In the genomic region with DNA sequence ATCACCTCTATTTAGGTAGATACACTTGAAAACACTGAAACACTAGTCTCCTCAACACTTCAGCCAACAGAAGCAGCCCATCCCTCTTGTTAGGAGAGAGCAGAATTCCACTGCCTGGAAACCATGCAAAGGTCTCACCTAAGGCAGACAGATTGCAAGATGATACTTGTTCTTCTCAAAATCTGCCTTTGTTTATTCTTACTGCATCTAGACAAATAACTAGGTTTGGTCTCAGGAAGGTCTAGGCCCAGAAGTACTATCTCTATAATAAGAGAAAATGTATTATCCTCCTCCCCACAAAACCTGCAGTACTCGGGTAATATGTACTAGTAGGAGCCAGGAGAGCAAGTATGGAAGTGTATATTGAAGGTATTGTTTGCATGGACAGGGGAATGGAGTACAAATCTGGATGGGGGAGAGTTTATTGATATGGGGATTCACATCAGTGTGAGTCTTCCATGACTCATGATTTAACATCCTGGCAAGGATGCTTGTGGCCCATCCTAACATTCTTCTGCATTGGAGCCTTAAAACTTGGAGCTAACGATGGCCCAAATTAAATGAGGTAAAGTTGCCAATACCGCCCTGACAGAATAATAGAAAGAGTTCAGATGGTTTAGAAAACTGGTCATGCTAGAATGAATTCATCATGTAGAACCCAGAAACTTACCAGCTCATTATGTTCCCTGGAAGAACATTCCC, we compare ENCODE assay signal across 21 cellular contexts.
DNase-seq lines count a peak whose midpoint lies in the region; ATAC-seq and TF ChIP-seq lines count a peak whose summit lies in the region.
"Had no signal": no experiment of that assay in that cellular context is flagged by ENCODE, and none has a peak within 500 bp of the region (broad histone marks: within the 10 kb centered on the region; RNA-seq: fewer than 3 reads in every experiment).

No MANE protein-coding gene starts in this region.

- H2AFZ ChIP-seq in osteoblast (ENCODE audit: low read length), result no peak overlapping the region

- intact Hi-C loops in activated CD8-positive, alpha-beta T cell treated with anti-CD3 and anti-CD28 coated beads for 36 hours (cut with micrococcal nuclease), result no loop called here

- no peak overlapping the region for H3K4me3 ChIP-seq in epithelial cell of esophagus (ENCODE audit: low read length)
- H3K4me3 ChIP-seq in osteoblast (ENCODE audit: insufficient read depth, low read length), result no peak overlapping the region
- H3K4me3 ChIP-seq: cardiac muscle cell, GM12878 had no signal

- no peaks in the 10 kb centered on the region for H3K4me1 Mint-ChIP-seq in activated CD8-positive, alpha-beta T cell treated with anti-CD3 and anti-CD28 coated beads for 36 hours (ENCODE audit: low read depth)
- H3K4me1 Mint-ChIP-seq: IgD-negative memory B cell had no signal

- ATAC-seq in stimulated activated naive CD8-positive, alpha-beta T cell treated with anti-CD3 and anti-CD28 coated beads, Interleukin-15, Interleukin-2, amounts not matched to agents 100 U/mL and 50 U/mL, for 24 hours, result no peak
- ATAC-seq in HG03469 (IDR thresholded peaks at IDR 0.05; ENCODE audit: unreplicated experiment), result no peak
- ATAC-seq in activated CD8-positive, alpha-beta T cell treated with anti-CD3 and anti-CD28 coated beads for 36 hours, result no peak
- ATAC-seq: effector memory CD8-positive, alpha-beta T cell; GM12878 had no signal

- H3K36me3 ChIP-seq in osteoblast (ENCODE audit: insufficient read depth, low read length), result no peaks in the 10 kb centered on the region
- H3K36me3 ChIP-seq: cardiac muscle cell had no signal

- H3K27ac Mint-ChIP-seq in activated CD8-positive, alpha-beta T cell treated with anti-CD3 and anti-CD28 coated beads for 36 hours, result no peak overlapping the region
- H3K27ac Mint-ChIP-seq: effector memory CD8-positive, alpha-beta T cell; H9; IgD-negative memory B cell; T-helper 2 cell treated with Interferon-gamma antibody and Interleukin-4, amounts not matched to agents 5 μg/mL and 100 μg/mL, for 36 hours had no signal

- no peaks in the 10 kb centered on the region for H3K79me2 ChIP-seq in osteoblast (ENCODE audit: insufficient read depth, low read length)

- no peaks in the 10 kb centered on the region for H4K20me1 ChIP-seq in osteoblast (ENCODE audit: insufficient read depth, low read length)

- H3K4me2 ChIP-seq in osteoblast (ENCODE audit: insufficient read depth, low read length), result no peak overlapping the region

- DNase-seq in EH (ENCODE audit: low read depth), result peak; percentile 80
- peak; percentile 63 for DNase-seq in M059J (ENCODE audit: low read depth)
- DNase-seq in epithelial cell of esophagus (ENCODE audit: low read depth), result peak; percentile 61
- DNase-seq in osteoblast (ENCODE audit: insufficient read length, low spot score, missing footprints), result peak; percentile 94
- DNase-seq in globus pallidus (ENCODE audit: low spot score), result no peak
- DNase-seq in stimulated activated naive CD8-positive, alpha-beta T cell treated with anti-CD3 and anti-CD28 coated beads, Interleukin-15, Interleukin-2, amounts not matched to agents 100 U/mL and 50 U/mL, for 24 hours, result no peak
- no peak for DNase-seq in activated CD8-positive, alpha-beta T cell treated with anti-CD3 and anti-CD28 coated beads for 36 hours
- DNase-seq: activated CD4-positive, CD25-positive, alpha-beta regulatory T cell treated with anti-CD3 and anti-CD28 coated beads, Interleukin-2, amount 50 U/mL, for 72 hours; activated naive CD4-positive, alpha-beta T cell treated with Interleukin-2 at 50 U/mL for 16 hours; DND-41; effector memory CD8-positive, alpha-beta T cell; H9; mesendoderm; NCI-H1092 treated with DMSO at 0.1 percent for 48 hours; NCI-H2227 treated with DMSO at 0.1 percent for 48 hours; SHP77 had no signal

- no peak for TF ChIP-seq CTCF in epithelial cell of esophagus (IDR thresholded peaks at IDR 0.05; ENCODE audit: insufficient read depth, low read depth, low read length, missing control alignments)
- TF ChIP-seq CTCF in osteoblast (IDR thresholded peaks at IDR 0.05; ENCODE audit: extremely low read depth, low read depth, low read length), result no peak
- TF ChIP-seq CTCF in activated CD8-positive, alpha-beta T cell treated with anti-CD3 and anti-CD28 coated beads for 36 hours (IDR thresholded peaks at IDR 0.05), result no peak

- H3K9me3 Mint-ChIP-seq in activated CD8-positive, alpha-beta T cell treated with anti-CD3 and anti-CD28 coated beads for 36 hours, result peaks cover 1% of the 10 kb centered on the region
- H3K9me3 Mint-ChIP-seq: effector memory CD8-positive, alpha-beta T cell; T-helper 2 cell treated with Interferon-gamma antibody and Interleukin-4, amounts not matched to agents 5 μg/mL and 100 μg/mL, for 36 hours had no signal

- no peaks in the 10 kb centered on the region for H3K9me3 ChIP-seq in osteoblast (ENCODE audit: low read depth, low read length)

- H3K27me3 ChIP-seq in osteoblast (ENCODE audit: insufficient read depth, low read length), result no peaks in the 10 kb centered on the region
- H3K27me3 ChIP-seq: cardiac muscle cell had no signal

- peaks cover 19% of the 10 kb centered on the region for H3K4me1 ChIP-seq in osteoblast (ENCODE audit: insufficient read depth, low read length)

- H3K36me3 Mint-ChIP-seq in activated CD8-positive, alpha-beta T cell treated with anti-CD3 and anti-CD28 coated beads for 36 hours (ENCODE audit: low read depth), result peaks cover 1% of the 10 kb centered on the region
- H3K36me3 Mint-ChIP-seq: IgD-negative memory B cell had no signal

- H3K27me3 Mint-ChIP-seq in activated CD8-positive, alpha-beta T cell treated with anti-CD3 and anti-CD28 coated beads for 36 hours, result no peaks in the 10 kb centered on the region
- H3K27me3 Mint-ChIP-seq: effector memory CD8-positive, alpha-beta T cell; IgD-negative memory B cell had no signal

- POLR2A ChIA-PET in activated CD8-positive, alpha-beta T cell treated with anti-CD3 and anti-CD28 coated beads for 36 hours (lab: Charles Lee), result interaction anchor here (0.6 kb wide), 1 partner anchor 9 kb away, joined by 3 read pairs; no protein-coding TSS in a partner anchor

- CTCF ChIA-PET in activated CD8-positive, alpha-beta T cell treated with anti-CD3 and anti-CD28 coated beads for 36 hours (lab: Charles Lee), result no interaction called here

- no peak overlapping the region for H3K4me3 Mint-ChIP-seq in activated CD8-positive, alpha-beta T cell treated with anti-CD3 and anti-CD28 coated beads for 36 hours
- H3K4me3 Mint-ChIP-seq: effector memory CD8-positive, alpha-beta T cell; H9; IgD-negative memory B cell; T-helper 2 cell treated with Interferon-gamma antibody and Interleukin-4, amounts not matched to agents 5 μg/mL and 100 μg/mL, for 36 hours had no signal

- no peak overlapping the region for H3K27ac ChIP-seq in osteoblast (ENCODE audit: low read depth, low read length)
- H3K27ac ChIP-seq: cardiac muscle cell had no signal

Comparison
In these comparisons a context has a peak if more than half of its experiments do, and no peak if none do; other contexts are left out.
1. DNase-seq: peak in EH (single experiment), M059J (single experiment), epithelial cell of esophagus (single experiment) and osteoblast (single experiment); none in globus pallidus (single experiment), stimulated activated naive CD8-positive, alpha-beta T cell treated with anti-CD3 and anti-CD28 coated beads, Interleukin-15, Interleukin-2, amounts not matched to agents 100 U/mL and 50 U/mL, for 24 hours (single experiment) and activated CD8-positive, alpha-beta T cell treated with anti-CD3 and anti-CD28 coated beads for 36 hours (single experiment).